ENCODE assay signal across 8 cellular contexts in genomic region chr2:71226965-71227560, GRCh38. TPM values are rescaled to one million over a fixed set of nuclear protein-coding genes. Genes with fewer than 3 reads are reported as not detected.
DNase-seq lines count a peak whose midpoint lies in the region; ATAC-seq, FAIRE-seq and TF ChIP-seq lines count a peak whose summit lies in the region.

Gene PAIP2B (minus strand): TSS chr2:71227103. CDS start chr2:71202589, 24,514 bp downstream.

- peaks cover 10% of the 10 kb centered on the region; the same call in 2 of the 3 replicates for H3K9me3 ChIP-seq in A549

- peak; percentile 42 for TF ChIP-seq POLR2A in A549 (IDR thresholded peaks at IDR 0.05; ENCODE audit: low read length)

- no peak for TF ChIP-seq EP300 in A549 (IDR thresholded peaks at IDR 0.05)

- TF ChIP-seq RAD21 in A549 (conservative IDR thresholded peaks at IDR 0.05 in 1 of 2, IDR thresholded peaks at IDR 0.05 in 1 of 2): no peak

- ATAC-seq in A549 (peak; percentile 94 to 96), GM18867 (IDR thresholded peaks at IDR 0.05; ENCODE audit: unreplicated experiment) (peak; percentile 95), HG03097 (IDR thresholded peaks at IDR 0.05; ENCODE audit: low FRiP score, unreplicated experiment) (peak; percentile 96)

- peak within 1 kb of the TSS; percentile 99 for H3K4me2 ChIP-seq in A549

- H3K4me3 ChIP-seq in A549: peak within 1 kb of the TSS; percentile 90
- peak within 1 kb of the TSS; percentile 61 for H3K4me3 ChIP-seq in WI38 (ENCODE audit: low read depth, low read length)
- peak within 1 kb of the TSS; percentile 65 to 77 for H3K4me3 ChIP-seq in cardiac fibroblast (replicated peaks in 1 of 2; ENCODE audit: low read depth in 2 of 2, low read length in 2 of 2)
- peak within 1 kb of the TSS; percentile 56 to 95 (median 84) for H3K4me3 ChIP-seq in skin epidermis

- under 1% methylated on average over 30 of the region's 30 CpGs for WGBS in A549 (ENCODE audit: missing lambda C conversion rate)

- H3K27ac ChIP-seq in A549 (peak within 1 kb of the TSS; percentile 65 to 87), skin epidermis (peak within 1 kb of the TSS in 20 of 21 experiments; percentile 1 to 84 (median 62))

- peak; percentile 93 to 100 for DNase-seq in A549 (ENCODE audit: low read depth in 1 of 2, low spot score in 1 of 2)
- DNase-seq in NCI-H2171 treated with DMSO at 0.1 percent for 48 hours (lab: John Stamatoyannopoulos, UW): peak; percentile 99
- peak; percentile 99 to 100 for DNase-seq in cardiac fibroblast (ENCODE audit: low read depth in 2 of 2)
- peak; percentile 94 for DNase-seq in iPS-NIHi11 (ENCODE audit: low spot score)

- no peak; the same call in 2 of the 3 replicates for TF ChIP-seq CTCF in A549 (IDR thresholded peaks at IDR 0.05)
- TF ChIP-seq CTCF in WI38 (IDR thresholded peaks at IDR 0.05; ENCODE audit: low read depth, low read length): no peak
- TF ChIP-seq CTCF in cardiac fibroblast (IDR thresholded peaks at IDR 0.05; ENCODE audit: low read depth, low read length): no peak

- CTCF ChIA-PET in A549 (lab: Yijun Ruan, JAX): interaction anchor here (0.9 to 3.3 kb wide), 10 partner anchors 9 to 283 kb away, joined by 3 to 14 read pairs (median 4); partner anchors contain the start of gene ZNF638

- POLR2A ChIA-PET in A549 (lab: Yijun Ruan, JAX): interaction anchor here (0.6 to 1.8 kb wide), 9 partner anchors 9 to 159 kb away, joined by 3 to 12 read pairs (median 3); partner anchors contain the start of genes MPHOSPH10 and ZNF638

- peaks cover 5% of the 10 kb centered on the region; the same call in 1 of the 3 replicates for H3K4me1 ChIP-seq in A549

- peak; percentile 36 for FAIRE-seq in A549 (lab: Jason Lieb, UNC)

TF ChIP-seq in A549, 52 proteins besides CTCF, POLR2A, EP300 and RAD21:
- no peak for TF ChIP-seq TFCP2L1 (CRISPR knock-in tag; IDR thresholded peaks at IDR 0.05)
- TF ChIP-seq ATOH8 (CRISPR knock-in tag; IDR thresholded peaks at IDR 0.05; ENCODE audit: low read depth): no peak
- no peak for TF ChIP-seq SMC3 (IDR thresholded peaks at IDR 0.05)
- TF ChIP-seq CBX2 (IDR thresholded peaks at IDR 0.05; ENCODE audit: borderline replicate concordance, low read depth): no peak
- TF ChIP-seq RFX5 (IDR thresholded peaks at IDR 0.05): peak; percentile 96
- TF ChIP-seq MYC (IDR thresholded peaks at IDR 0.05; ENCODE audit: borderline replicate concordance, low read length): 0 out of 2 replicates have a peak, but pooled peaks have one; percentile 27
- no peak for TF ChIP-seq FOSB (CRISPR knock-in tag; IDR thresholded peaks at IDR 0.05)
- no peak for TF ChIP-seq CEBPB (IDR thresholded peaks at IDR 0.05)
- TF ChIP-seq E2F6 (IDR thresholded peaks at IDR 0.05; ENCODE audit: borderline replicate concordance, low read depth): peak; percentile 76; the same call in 1 of the 2 replicates
- no peak for TF ChIP-seq HDAC2 (IDR thresholded peaks at IDR 0.05)
- peak; percentile 59 for TF ChIP-seq PBX3 (IDR thresholded peaks at IDR 0.05)

RNA-seq across cellular contexts. Expression of gene PAIP2B, which starts in this region (rescaled TPM):
- polyA plus RNA-seq in A549 (2011; rRNA removed): 0.84 and 0.94 TPM in 2 replicates
- 0.19 and 0.21 TPM in 2 replicates for polyA plus RNA-seq in A549 (2012; cell fraction: cytosol; rRNA removed)
- 0.05 and 0.13 TPM in 2 replicates for polyA plus RNA-seq in A549 (2012; cell fraction: nucleus; rRNA removed)
- 0.54 to 0.70 TPM (median 0.61 TPM) in 3 replicates for polyA plus RNA-seq in A549 (2017; fragmentation: RNase III; extraction: RNeasy Plus Mini Kit Qiagen cat#74134 plus additional on column Dnase treatment)
- 0.63 and 0.66 TPM in 2 replicates for polyA minus RNA-seq in A549 (2011; rRNA and poly(A)+ RNA removed)

Comparison
In these comparisons a context has a peak if more than half of its experiments do, and no peak if none do; other contexts are left out.
1. Peak in every context shown above with its lines: DNase-seq, ATAC-seq, H3K4me3 ChIP-seq and H3K27ac ChIP-seq.
2. Peak in DNase-seq, ATAC-seq, H3K4me3 ChIP-seq, H3K27ac ChIP-seq and H3K4me2 ChIP-seq in A549; RNA of the gene not detected or under 1 TPM.